In genomic region chr3:23602895-23603443, GRCh38 we compare ENCODE assay signal across 16 cellular contexts.
DNase-seq lines count a peak whose midpoint lies in the region; TF ChIP-seq lines count a peak whose summit lies in the region.
"Had no signal": no experiment of that assay in that cellular context is flagged by ENCODE, and none has a peak within 500 bp of the region (broad histone marks: within the 10 kb centered on the region; RNA-seq: fewer than 3 reads in every experiment).

No MANE protein-coding gene starts in this region.

- 93% methylated on average over 9 of the region's 9 CpGs for WGBS in esophagus muscularis mucosa

- H3K9me3 ChIP-seq in esophagus muscularis mucosa, result no peaks in the 10 kb centered on the region
- H3K9me3 ChIP-seq: SJSA1 had no signal

- in situ Hi-C loops in astrocyte of the spinal cord (cut with HindIII; ENCODE audit: low sequenced_read_pairs), result no loop called here

- TF ChIP-seq POLR2A in esophagus muscularis mucosa (IDR thresholded peaks at IDR 0.05; ENCODE audit: low read depth), result no peak

- H3K9me3 Mint-ChIP-seq in type B pancreatic cell, result no peaks in the 10 kb centered on the region
- H3K9me3 Mint-ChIP-seq: T-helper 1 cell treated with Interleukin-12 subunit alpha and Interleukin-12 subunit beta and Interleukin-4 antibody, amounts not matched to agents 30 μg/mL and 1 μg/mL, for 36 hours had no signal

- H3K36me3 ChIP-seq in esophagus muscularis mucosa, result no peaks in the 10 kb centered on the region
- H3K36me3 ChIP-seq: SJSA1 had no signal

- TF ChIP-seq CTCF in astrocyte of the spinal cord (IDR thresholded peaks at IDR 0.05; ENCODE audit: low read depth, low read length) (no peak), type B pancreatic cell (conservative IDR thresholded peaks at IDR 0.05) (no peak), esophagus muscularis mucosa (IDR thresholded peaks at IDR 0.05) (no peak)

- intact Hi-C loops in esophagus muscularis mucosa (cut with DNase I), result no loop called here

- H3K27me3 ChIP-seq in esophagus muscularis mucosa, result no peaks in the 10 kb centered on the region
- H3K27me3 ChIP-seq: SJSA1 had no signal

- H3K4me1 Mint-ChIP-seq in type B pancreatic cell (ENCODE audit: unreplicated experiment), result peaks cover 27% of the 10 kb centered on the region
- H3K4me1 Mint-ChIP-seq: CD4-positive, CD25-positive, alpha-beta regulatory T cell had no signal

- H3K4me3 ChIP-seq in astrocyte of the spinal cord (ENCODE audit: low read depth, low read length) (no peak overlapping the region), esophagus muscularis mucosa (no peak overlapping the region)
- H3K4me3 ChIP-seq: SJSA1 had no signal

- no peak overlapping the region for H3K27ac ChIP-seq in esophagus muscularis mucosa (replicated peaks in 1 of 4)
- H3K27ac ChIP-seq: SJSA1 had no signal

- H3K27ac Mint-ChIP-seq in type B pancreatic cell, result no peak overlapping the region
- H3K27ac Mint-ChIP-seq: CD4-positive, CD25-positive, alpha-beta regulatory T cell; T-helper 1 cell treated with Interleukin-12 subunit alpha and Interleukin-12 subunit beta and Interleukin-4 antibody, amounts not matched to agents 30 μg/mL and 1 μg/mL, for 36 hours had no signal

- H3K27me3 Mint-ChIP-seq in type B pancreatic cell, result peaks cover 15% of the 10 kb centered on the region
- H3K27me3 Mint-ChIP-seq: CD4-positive, CD25-positive, alpha-beta regulatory T cell had no signal

- no peak for TF ChIP-seq EP300 in esophagus muscularis mucosa (IDR thresholded peaks at IDR 0.05)

- DNase-seq in NCI-H82 (lab: John Stamatoyannopoulos, UW) (peak; percentile 5), NCI-H82 treated with DMSO at 0.1 percent for 48 hours (lab: John Stamatoyannopoulos, UW; ENCODE audit: unreplicated experiment) (no peak), NCI-H146 treated with DMSO at 0.1 percent for 48 hours (lab: John Stamatoyannopoulos, UW; ENCODE audit: unreplicated experiment) (peak; percentile 15), astrocyte of the spinal cord (ENCODE audit: low read depth, low spot score) (peak; percentile 4), type B pancreatic cell (ENCODE audit: extremely low spot score, unreplicated experiment) (no peak), esophagus muscularis mucosa (ENCODE audit: extremely low spot score) (no peak), Kasumi-1 (lab: John Stamatoyannopoulos, UW) (no peak)
- DNase-seq: CD4-positive, CD25-positive, alpha-beta regulatory T cell; DMS79 treated with DMSO at 0.1 percent for 48 hours; KBM-7; NCI-H1092; NCI-H1694; NCI-H526 treated with DMSO at 0.1 percent for 48 hours; OCI-M1 had no signal

- H3K4me1 ChIP-seq in esophagus muscularis mucosa, result peaks cover 0 to 4% (median 0%) of the 10 kb centered on the region in 4 donors

- H3K4me3 Mint-ChIP-seq in type B pancreatic cell, result peak overlapping the region; percentile 8
- H3K4me3 Mint-ChIP-seq: CD4-positive, CD25-positive, alpha-beta regulatory T cell; T-helper 1 cell treated with Interleukin-12 subunit alpha and Interleukin-12 subunit beta and Interleukin-4 antibody, amounts not matched to agents 30 μg/mL and 1 μg/mL, for 36 hours had no signal

- peaks cover 4% of the 10 kb centered on the region for H3K36me3 Mint-ChIP-seq in type B pancreatic cell
- H3K36me3 Mint-ChIP-seq: CD4-positive, CD25-positive, alpha-beta regulatory T cell had no signal

Comparison
In these comparisons a context has a peak if more than half of its experiments do, and no peak if none do; other contexts are left out.
1. DNase-seq: peak in NCI-H82 (single experiment), NCI-H146 treated with DMSO at 0.1 percent for 48 hours (single experiment) and astrocyte of the spinal cord (single experiment); none in NCI-H82 treated with DMSO at 0.1 percent for 48 hours (single experiment), type B pancreatic cell (single experiment), esophagus muscularis mucosa (single experiment) and Kasumi-1 (0 of 2).